9 cellular contexts compared by ENCODE assay signal in genomic region chr21:17775431-17776126, GRCh38. TPM values are rescaled to one million over a fixed set of nuclear protein-coding genes. Genes with fewer than 3 reads are reported as not detected.
DNase-seq lines count a peak whose midpoint lies in the region; ATAC-seq, FAIRE-seq and TF ChIP-seq lines count a peak whose summit lies in the region.
"Had no signal": no experiment of that assay in that cellular context is flagged by ENCODE, and none has a peak within 500 bp of the region (broad histone marks: within the 10 kb centered on the region; RNA-seq: fewer than 3 reads in every experiment).

No MANE protein-coding gene starts in this region.

- ATAC-seq in HG02571 (IDR thresholded peaks at IDR 0.05; ENCODE audit: unreplicated experiment) (peak; percentile 78), WTC11 (peak; percentile 26; the same call in 1 of the 2 replicates), HG03342 (IDR thresholded peaks at IDR 0.05; ENCODE audit: unreplicated experiment) (no peak)

- POLR2A ChIA-PET in WTC11 (lab: Charles Lee) = no interaction called here

- H3K4me3 Mint-ChIP-seq in WTC11 = no peak overlapping the region

- peaks cover 6% of the 10 kb centered on the region for H3K4me1 Mint-ChIP-seq in WTC11

- no peak overlapping the region for H3K27ac Mint-ChIP-seq in WTC11

- 0 out of 2 replicates have a peak, but pooled peaks have one; percentile 33 for TF ChIP-seq POLR2A in GM12891 (IDR thresholded peaks at IDR 0.05; ENCODE audit: low read depth, low read length)

- intact Hi-C loops in kidney (cut with DNase I) = no loop called here

- H3K4me3 ChIP-seq in kidney (ENCODE audit: low read length in 2 of 2) = no peak overlapping the region

- DNase-seq in GM12891 (ENCODE audit: insufficient read length, low spot score) (no peak), WTC11 (ENCODE audit: low spot score) (no peak), kidney (peak; percentile 68), NCI-H226 (no peak), NCI-H1694 treated with DMSO at 0.1 percent for 48 hours (lab: John Stamatoyannopoulos, UW) (no peak), dedifferentiated amniotic fluid mesenchymal stem cell (ENCODE audit: extremely low spot score) (no peak)
- DNase-seq: DND-41 had no signal

- H3K9me3 Mint-ChIP-seq in WTC11 = peaks cover 30% of the 10 kb centered on the region

- no peaks in the 10 kb centered on the region for H3K27me3 Mint-ChIP-seq in WTC11 (ENCODE audit: low read depth)

- TF ChIP-seq CTCF in WTC11 (IDR thresholded peaks at IDR 0.05) = no peak
- TF ChIP-seq CTCF in kidney (IDR thresholded peaks at IDR 0.05; ENCODE audit: borderline replicate concordance, extremely low read depth, insufficient read depth) = no peak

- H3K36me3 ChIP-seq in kidney (ENCODE audit: control insufficient read depth in 1 of 2, insufficient read depth in 2 of 2, low read length in 2 of 2) = no peaks in the 10 kb centered on the region

- H3K9ac ChIP-seq in kidney (ENCODE audit: low read length in 2 of 2) = no peak overlapping the region

- CTCF ChIA-PET in WTC11 (lab: Charles Lee) = no interaction called here

- no peak overlapping the region for H3K27ac ChIP-seq in kidney (ENCODE audit: low read depth in 2 of 2, low read length in 2 of 2)

- H3K4me1 ChIP-seq in kidney (ENCODE audit: control insufficient read depth in 1 of 2, insufficient read depth in 1 of 2, low read depth in 1 of 2, low read length in 2 of 2) = no peaks in the 10 kb centered on the region

- FAIRE-seq in GM12891 (lab: Jason Lieb, UNC) = peak; percentile 96
- no peak for FAIRE-seq in kidney (lab: Jason Lieb, UNC)

- H3K36me3 Mint-ChIP-seq in WTC11 = peaks cover 16% of the 10 kb centered on the region

- H3K9me3 ChIP-seq in kidney (ENCODE audit: control insufficient read depth in 1 of 2, low read length in 2 of 2) = peaks cover 0 to 2% of the 10 kb centered on the region in 2 donors

TF ChIP-seq in GM12891, 5 proteins besides CTCF, POLR2A, EP300 and RAD21:
- TF ChIP-seq POLR2AphosphoS5 (IDR thresholded peaks at IDR 0.05; ENCODE audit: low read depth, low read length) (no peak), SPI1 (IDR thresholded peaks at IDR 0.05; ENCODE audit: low read depth, low read length) (peak; percentile 57), TAF1 (IDR thresholded peaks at IDR 0.05; ENCODE audit: low read depth, low read length) (no peak)

TF ChIP-seq in WTC11, 78 proteins besides CTCF, POLR2A, EP300 and RAD21:
- TF ChIP-seq ZNF512 (CRISPR knock-in tag; IDR thresholded peaks at IDR 0.05; ENCODE audit: borderline replicate concordance) (no peak), ARID4B (CRISPR knock-in tag; IDR thresholded peaks at IDR 0.05; ENCODE audit: borderline replicate concordance) (no peak), E2F4 (CRISPR knock-in tag; IDR thresholded peaks at IDR 0.05; ENCODE audit: borderline replicate concordance, low read depth) (no peak), FOXP4 (CRISPR knock-in tag; IDR thresholded peaks at IDR 0.05) (no peak), USF2 (CRISPR knock-in tag; IDR thresholded peaks at IDR 0.05) (no peak), PRRX2 (CRISPR knock-in tag; IDR thresholded peaks at IDR 0.05) (no peak), ESRRA (CRISPR knock-in tag; IDR thresholded peaks at IDR 0.05; ENCODE audit: borderline replicate concordance) (no peak), MYBL2 (CRISPR knock-in tag; IDR thresholded peaks at IDR 0.05) (no peak), ZNF232 (CRISPR knock-in tag; IDR thresholded peaks at IDR 0.05) (no peak)

RNA-seq across cellular contexts. Expression of gene C21orf91, which starts 43.6 kb away (rescaled TPM):
- 11.2 TPM for polyA plus RNA-seq in GM12891 (2012; ENCODE audit: low read depth, missing spikeins)
- total RNA-seq in WTC11 (2021) (27.3 to 30.5 TPM (median 27.8 TPM) in 3 replicates), kidney (20.4 TPM)
- 2.5 TPM for polyA plus RNA-seq in kidney (ENCODE audit: insufficient read depth, low read depth, low replicate concordance)
